31 cellular contexts compared by ENCODE assay signal in genomic region chr4:136805582-136805981, GRCh38.
"Had no signal": no experiment of that assay in that cellular context is flagged by ENCODE, and none has a peak within 500 bp of the region (broad histone marks: within the 10 kb centered on the region; RNA-seq: fewer than 3 reads in every experiment).

No MANE protein-coding gene starts in this region.

- DNase-seq: Karpas-422, MM.1S, MV-4-11, NCI-H1092, NCI-H1105, NCI-H1417 treated with DMSO at 0.1 percent for 48 hours, NCI-H1436 treated with DMSO at 0.1 percent for 48 hours, NCI-H1694 treated with DMSO at 0.1 percent for 48 hours, NCI-H187 treated with DMSO at 0.1 percent for 48 hours, NCI-H2029, NCI-H2081, NCI-H2107, NCI-H2171, NCI-H226, NCI-H446 treated with DMSO at 0.1 percent for 48 hours, NCI-H510A, NCI-H524, NCI-H526, NCI-H69, NCI-H748 treated with DMSO at 0.1 percent for 48 hours, PC-9, SHP77, SIG-M5, SJCRH30 had no signal

- H3K4me1 ChIP-seq: SJCRH30 had no signal

- H3K27ac ChIP-seq: KMS-11, PC-9, RWPE1, SJCRH30, SK-N-MC had no signal

- H2AFZ ChIP-seq: PC-9 had no signal

- H3K36me3 ChIP-seq: SJCRH30 had no signal

- H3K4me2 ChIP-seq: KMS-11, PC-9 had no signal

- H3K9me3 ChIP-seq: SJCRH30 had no signal

- FAIRE-seq: RCC 7860 had no signal

- H3K27me3 ChIP-seq: SJCRH30 had no signal

- ATAC-seq: Panc1, Right ventricle myocardium inferior, SK-N-SH treated with all-trans-retinoic acid at 6 μM for 48 hours had no signal

- H3K4me3 ChIP-seq: PC-9, SJCRH30, SK-N-MC had no signal

- H3K9ac ChIP-seq: KMS-11 had no signal
